In the genomic region with DNA sequence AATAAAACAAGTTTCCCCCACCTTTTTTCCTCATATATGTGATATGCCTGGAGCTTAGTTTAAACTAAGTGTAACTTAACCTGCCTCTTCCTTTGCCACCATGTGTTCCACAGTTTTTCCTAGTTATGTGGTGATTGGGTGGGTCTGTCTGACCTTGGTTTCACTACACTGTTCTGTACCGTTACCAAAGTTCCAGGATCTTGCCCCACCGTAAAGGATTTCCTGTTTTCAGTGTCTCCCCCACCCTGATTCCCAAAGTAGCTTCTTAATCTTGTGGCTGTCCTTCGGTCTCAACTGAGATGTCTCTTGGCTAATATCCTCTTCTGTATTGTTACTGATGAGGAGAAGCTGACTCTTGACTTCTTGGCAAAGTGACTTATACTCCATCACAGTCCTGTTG, we compare ENCODE assay signal across 24 cellular contexts. TPM values are rescaled to one million over a fixed set of nuclear protein-coding genes. Genes with fewer than 3 reads are reported as not detected.
DNase-seq lines count a peak whose midpoint lies in the region; ATAC-seq and TF ChIP-seq lines count a peak whose summit lies in the region.
"Had no signal": no experiment of that assay in that cellular context is flagged by ENCODE, and none has a peak within 500 bp of the region (broad histone marks: within the 10 kb centered on the region; RNA-seq: fewer than 3 reads in every experiment).

No MANE protein-coding gene starts in this region.

- in situ Hi-C loops in KBM-7 (cut with MboI; ENCODE audit: low pct_unique_long_range_greater_than_20kb, low sequenced_read_pairs) = no loop called here

- H3K36me3 Mint-ChIP-seq in endothelial cell (ENCODE audit: low read depth, unreplicated experiment) = peaks cover 12% of the 10 kb centered on the region
- H3K36me3 Mint-ChIP-seq in CD4-positive, alpha-beta T cell (ENCODE audit: low read depth) = no peaks in the 10 kb centered on the region
- H3K36me3 Mint-ChIP-seq: CD14-positive monocyte had no signal

- H3K27ac Mint-ChIP-seq in endothelial cell (ENCODE audit: unreplicated experiment) = peak overlapping the region; percentile 55
- no peak overlapping the region for H3K27ac Mint-ChIP-seq in CD4-positive, alpha-beta T cell
- H3K27ac Mint-ChIP-seq: B cell had no signal

- DNase-seq in GF-D8 (lab: John Stamatoyannopoulos, UW) = peak; percentile 15
- peak; percentile 25 for DNase-seq in KBM-7
- peak; percentile 24 for DNase-seq in SKM-1 (lab: John Stamatoyannopoulos, UW; ENCODE audit: unreplicated experiment)
- DNase-seq in endothelial cell (ENCODE audit: low spot score) = no peak
- no peak for DNase-seq in NCI-H187 (lab: John Stamatoyannopoulos, UW)
- no peak for DNase-seq in CD4-positive, alpha-beta T cell
- DNase-seq: Calu3; DMS153; DND-41; NCI-H1092 treated with DMSO at 0.1 percent for 48 hours; NCI-H1436 treated with DMSO at 0.1 percent for 48 hours; NCI-H1930; NCI-H2107; NCI-H446 treated with DMSO at 0.1 percent for 48 hours; NCI-H526; NCI-H82; NK-92 treated with Interleukin-12 subunit alpha and Interleukin-12 subunit beta, amount 100 ng/mL, for 24 hours; SHP77 treated with DMSO at 0.1 percent for 48 hours; SK-N-SH; T-helper 2 cell had no signal

- H3K27ac ChIP-seq in CD4-positive, alpha-beta T cell (ENCODE audit: low read depth, low read length) = no peak overlapping the region
- H3K27ac ChIP-seq: RWPE1 had no signal

- peaks cover 1% of the 10 kb centered on the region for H3K27me3 Mint-ChIP-seq in endothelial cell (ENCODE audit: unreplicated experiment)
- no peaks in the 10 kb centered on the region for H3K27me3 Mint-ChIP-seq in CD4-positive, alpha-beta T cell

- peak overlapping the region; percentile 26 for H3K4me3 Mint-ChIP-seq in endothelial cell (ENCODE audit: unreplicated experiment)
- H3K4me3 Mint-ChIP-seq in CD4-positive, alpha-beta T cell = no peak overlapping the region
- H3K4me3 Mint-ChIP-seq: B cell, CD14-positive monocyte had no signal

- TF ChIP-seq CTCF in endothelial cell (IDR thresholded peaks at IDR 0.05; ENCODE audit: unreplicated experiment) = no peak
- TF ChIP-seq CTCF in CD4-positive, alpha-beta T cell (IDR thresholded peaks at IDR 0.05) = no peak

- H3K27me3 ChIP-seq in CD4-positive, alpha-beta T cell (ENCODE audit: control insufficient read depth, insufficient read depth, low read length) = no peaks in the 10 kb centered on the region

- H3K4me1 Mint-ChIP-seq in endothelial cell (ENCODE audit: unreplicated experiment) = peaks cover 6% of the 10 kb centered on the region
- peaks cover 2% of the 10 kb centered on the region for H3K4me1 Mint-ChIP-seq in CD4-positive, alpha-beta T cell (ENCODE audit: low read depth)
- H3K4me1 Mint-ChIP-seq: B cell had no signal

- intact Hi-C loops in CD4-positive, alpha-beta T cell (cut with DNase I, micrococcal nuclease) = loop anchor here in 1 of 2 experiments (10.0 kb wide), 1 partner anchor 249 kb away; the partner anchor contains the start of gene NDUFAF1

- CTCF ChIA-PET in CD4-positive, alpha-beta T cell (lab: Charles Lee) = interaction anchor here (0.6 to 1.1 kb wide), 2 partner anchors 11 to 96 kb away, joined by 3 read pairs; no protein-coding TSS in a partner anchor

- peaks cover 9% of the 10 kb centered on the region for H3K9me3 Mint-ChIP-seq in endothelial cell (ENCODE audit: unreplicated experiment)
- peaks cover 6% of the 10 kb centered on the region for H3K9me3 Mint-ChIP-seq in CD4-positive, alpha-beta T cell

- no peak for ATAC-seq in GM18909 (IDR thresholded peaks at IDR 0.05; ENCODE audit: poor library complexity, unreplicated experiment)
- no peak for ATAC-seq in CD4-positive, alpha-beta T cell (ENCODE audit: poor library complexity)

- H3K9me3 ChIP-seq in CD4-positive, alpha-beta T cell (ENCODE audit: control insufficient read depth, low read length) = peaks cover 10% of the 10 kb centered on the region
- H3K9me3 ChIP-seq: SK-N-SH had no signal

- POLR2A ChIA-PET in CD4-positive, alpha-beta T cell (lab: Charles Lee) = interaction anchor here (0.6 to 0.7 kb wide), 2 partner anchors 9 to 11 kb away, joined by 3 read pairs; no protein-coding TSS in a partner anchor

RNA-seq across cellular contexts. Expression of gene MGA, which starts 6.4 kb away (rescaled TPM):
- 48.0 TPM for total RNA-seq in endothelial cell (ENCODE audit: unreplicated experiment)
- total RNA-seq in CD4-positive, alpha-beta T cell = 10 to 100 TPM; 31.0 to 33.9 TPM

Comparison
In these comparisons a context has a peak if more than half of its experiments do, and no peak if none do; other contexts are left out.
1. DNase-seq: peak in GF-D8 (single experiment), KBM-7 (single experiment) and SKM-1 (single experiment); none in endothelial cell (single experiment), NCI-H187 (0 of 2) and CD4-positive, alpha-beta T cell (0 of 10).